In the genomic region with DNA sequence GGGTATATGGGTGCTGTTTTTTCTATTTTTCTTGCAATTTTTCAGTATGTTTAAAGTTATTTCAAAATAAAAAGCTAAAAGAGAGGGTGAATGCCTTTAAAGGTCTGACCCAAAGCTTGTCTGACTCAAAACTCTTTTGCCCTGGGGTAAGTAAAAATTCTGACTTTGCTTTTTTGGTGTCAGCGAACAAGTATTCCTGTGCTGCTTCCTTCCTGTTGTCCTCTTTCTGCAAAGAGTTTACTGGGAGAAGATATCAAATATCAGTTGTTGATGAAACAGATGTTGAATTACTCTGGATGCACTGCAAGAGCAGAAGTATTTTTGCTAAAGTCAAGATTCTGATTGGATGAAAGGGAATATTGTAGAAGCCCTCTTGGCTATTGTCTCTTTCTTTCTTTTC, we compare ENCODE assay signal across 22 cellular contexts.
DNase-seq lines count a peak whose midpoint lies in the region; ATAC-seq lines count a peak whose summit lies in the region.
"Had no signal": no experiment of that assay in that cellular context is flagged by ENCODE, and none has a peak within 500 bp of the region (broad histone marks: within the 10 kb centered on the region; RNA-seq: fewer than 3 reads in every experiment).

No MANE protein-coding gene starts in this region.

- no peak for ATAC-seq in GM21723 (IDR thresholded peaks at IDR 0.05; ENCODE audit: unreplicated experiment)
- ATAC-seq: Right ventricle myocardium inferior had no signal

- H3K27me3 ChIP-seq in HAP-1 (ENCODE audit: low read depth), result no peaks in the 10 kb centered on the region; the same call in 1 of the 2 replicates
- H3K27me3 ChIP-seq: Peyer's patch had no signal

- in situ Hi-C loops in HAP-1 (cut with MboI; ENCODE audit: low sequenced_read_pairs), result no loop called here

- no peaks in the 10 kb centered on the region for H3K4me1 ChIP-seq in HAP-1
- H3K4me1 ChIP-seq: Peyer's patch had no signal

- DNase-seq in NCI-H2171 treated with DMSO at 0.1 percent for 48 hours (lab: John Stamatoyannopoulos, UW), result peak; percentile 65
- no peak for DNase-seq in NCI-H2171 (lab: John Stamatoyannopoulos, UW)
- DNase-seq in NCI-H69 (lab: John Stamatoyannopoulos, UW), result peak; percentile 56
- DNase-seq in fibroblast of gingiva (ENCODE audit: low read depth), result peak; percentile 4
- DNase-seq in NCI-H1694 treated with DMSO at 0.1 percent for 48 hours (lab: John Stamatoyannopoulos, UW), result no peak
- DNase-seq in GM03348 (ENCODE audit: low spot score), result no peak
- DNase-seq in HAP-1 (ENCODE audit: low spot score in 2 of 2), result no peak
- DNase-seq: 8988T; CD4-positive, CD25-positive, alpha-beta regulatory T cell; COR-L47; DMS153; Kasumi-1; MM.1S; NCI-H1092; NCI-H1436 treated with DMSO at 0.1 percent for 48 hours; NCI-H2081; NCI-H345; NCI-H526; NK-92 treated with Interleukin-12 subunit alpha and Interleukin-12 subunit beta, amount 100 ng/mL, for 24 hours; Peyer's patch had no signal

- H3K4me3 ChIP-seq in HAP-1, result no peak overlapping the region
- H3K4me3 ChIP-seq: Peyer's patch had no signal

- no peaks in the 10 kb centered on the region for H3K9me3 ChIP-seq in HAP-1
- H3K9me3 ChIP-seq: Peyer's patch had no signal

- H3K36me3 ChIP-seq in HAP-1 (replicated peaks), result no peaks in the 10 kb centered on the region
- H3K36me3 ChIP-seq: Peyer's patch had no signal

Comparison
In these comparisons a context has a peak if more than half of its experiments do, and no peak if none do; other contexts are left out.
1. DNase-seq: peak in NCI-H2171 treated with DMSO at 0.1 percent for 48 hours (single experiment), NCI-H69 (single experiment) and fibroblast of gingiva (single experiment); none in NCI-H2171 (single experiment), NCI-H1694 treated with DMSO at 0.1 percent for 48 hours (single experiment), GM03348 (single experiment) and HAP-1 (0 of 2).